In the genomic region with DNA sequence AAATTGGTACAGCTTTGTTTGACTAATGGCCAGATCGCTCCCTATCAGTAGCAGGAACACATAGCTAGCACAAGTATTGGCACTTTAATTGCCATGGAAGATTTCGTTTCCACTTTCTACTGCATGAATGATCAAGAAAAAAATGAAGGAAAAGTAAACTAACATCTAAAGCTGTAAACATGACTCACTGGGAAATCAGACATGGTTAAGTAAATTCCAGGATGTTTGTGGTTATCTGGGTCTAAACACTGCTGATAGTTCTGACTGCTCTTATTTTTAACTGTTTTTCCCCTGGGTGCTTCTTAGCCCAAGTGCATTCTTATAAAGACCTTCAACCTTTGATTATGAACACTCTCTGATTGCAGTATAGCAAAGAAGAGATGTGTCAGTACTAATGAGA, we compare ENCODE assay signal across 1 cellular context.
A peak's percentile ranks its signal among the peaks of the same experiment; 100 is the strongest.
TF ChIP-seq lines count a peak whose summit lies in the region.

No MANE protein-coding gene starts in this region.

TF ChIP-seq in HEK293, 187 proteins besides CTCF, POLR2A, EP300 and RAD21 (continued from another document):
- TF ChIP-seq, protein P1, sequence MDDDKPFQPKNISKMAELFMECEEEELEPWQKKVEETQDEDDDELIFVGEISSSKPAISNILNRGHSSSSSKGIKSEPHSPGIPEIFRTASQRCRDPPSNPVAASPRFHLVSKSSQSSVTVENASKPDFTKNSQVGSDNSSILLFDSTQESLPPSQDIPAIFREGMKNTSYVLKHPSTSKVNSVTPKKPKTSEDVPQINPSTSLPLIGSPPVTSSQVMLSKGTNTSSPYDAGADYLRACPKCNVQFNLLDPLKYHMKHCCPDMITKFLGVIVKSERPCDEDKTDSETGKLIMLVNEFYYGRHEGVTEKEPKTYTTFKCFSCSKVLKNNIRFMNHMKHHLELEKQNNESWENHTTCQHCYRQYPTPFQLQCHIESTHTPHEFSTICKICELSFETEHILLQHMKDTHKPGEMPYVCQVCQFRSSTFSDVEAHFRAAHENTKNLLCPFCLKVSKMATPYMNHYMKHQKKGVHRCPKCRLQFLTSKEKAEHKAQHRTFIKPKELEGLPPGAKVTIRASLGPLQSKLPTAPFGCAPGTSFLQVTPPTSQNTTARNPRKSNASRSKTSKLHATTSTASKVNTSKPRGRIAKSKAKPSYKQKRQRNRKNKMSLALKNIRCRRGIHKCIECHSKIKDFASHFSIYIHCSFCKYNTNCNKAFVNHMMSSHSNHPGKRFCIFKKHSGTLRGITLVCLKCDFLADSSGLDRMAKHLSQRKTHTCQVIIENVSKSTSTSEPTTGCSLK (tag by site-specific recombination; IDR thresholded peaks at IDR 0.05): no peak
- TF ChIP-seq SETDB1 (IDR thresholded peaks at IDR 0.05; ENCODE audit: insufficient read length, low read length) (no peak), AEBP2 (tag by site-specific recombination; IDR thresholded peaks at IDR 0.05; ENCODE audit: borderline replicate concordance) (no peak), ZXDB (tag by site-specific recombination; IDR thresholded peaks at IDR 0.05) (0 out of 2 replicates have a peak, but pooled peaks have one; percentile 24), ZBTB7A (tag by site-specific recombination; IDR thresholded peaks at IDR 0.05; ENCODE audit: low read depth) (no peak), OSR2 (tag by site-specific recombination; IDR thresholded peaks at IDR 0.05) (peak; percentile 19; the same call in 1 of the 2 replicates), HOXD13 (CRISPR knock-in tag; IDR thresholded peaks at IDR 0.05; ENCODE audit: borderline replicate concordance) (0 out of 2 replicates have a peak, but pooled peaks have one; percentile 52), TRIM28 (IDR thresholded peaks at IDR 0.05; ENCODE audit: borderline replicate concordance, low read length) (peak; percentile 33; the same call in 1 of the 2 replicates), ZNF121 (tag by site-specific recombination; IDR thresholded peaks at IDR 0.05) (no peak), ZNF571 (tag by site-specific recombination; IDR thresholded peaks at IDR 0.05) (no peak)
- TF ChIP-seq, protein P2, sequence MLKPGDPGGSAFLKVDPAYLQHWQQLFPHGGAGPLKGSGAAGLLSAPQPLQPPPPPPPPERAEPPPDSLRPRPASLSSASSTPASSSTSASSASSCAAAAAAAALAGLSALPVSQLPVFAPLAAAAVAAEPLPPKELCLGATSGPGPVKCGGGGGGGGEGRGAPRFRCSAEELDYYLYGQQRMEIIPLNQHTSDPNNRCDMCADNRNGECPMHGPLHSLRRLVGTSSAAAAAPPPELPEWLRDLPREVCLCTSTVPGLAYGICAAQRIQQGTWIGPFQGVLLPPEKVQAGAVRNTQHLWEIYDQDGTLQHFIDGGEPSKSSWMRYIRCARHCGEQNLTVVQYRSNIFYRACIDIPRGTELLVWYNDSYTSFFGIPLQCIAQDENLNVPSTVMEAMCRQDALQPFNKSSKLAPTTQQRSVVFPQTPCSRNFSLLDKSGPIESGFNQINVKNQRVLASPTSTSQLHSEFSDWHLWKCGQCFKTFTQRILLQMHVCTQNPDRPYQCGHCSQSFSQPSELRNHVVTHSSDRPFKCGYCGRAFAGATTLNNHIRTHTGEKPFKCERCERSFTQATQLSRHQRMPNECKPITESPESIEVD (tag by site-specific recombination; IDR thresholded peaks at IDR 0.05): 0 out of 2 replicates have a peak, but pooled peaks have one; percentile 22
